Comparison of ENCODE assay signal across 8 cellular contexts in genomic region chr11:94128746-94129504, GRCh38. TPM values are rescaled to one million over a fixed set of nuclear protein-coding genes. Genes with fewer than 3 reads are reported as not detected.
DNase-seq lines count a peak whose midpoint lies in the region; ATAC-seq and TF ChIP-seq lines count a peak whose summit lies in the region.

Gene PANX1, plus strand, starts transcription at chr11:94128841. Its CDS starts 472 bp downstream, at chr11:94129313.

- peak within 1 kb of the TSS; percentile 91 to 96 for H3K27ac ChIP-seq in testis

- no peaks in the 10 kb centered on the region for H3K9me3 Mint-ChIP-seq in activated naive CD4-positive, alpha-beta T cell treated with anti-CD3 and anti-CD28 coated beads for 36 hours

- no peaks in the 10 kb centered on the region for H3K9me3 ChIP-seq in HAP-1
- 0 out of 2 replicates have a peak, but pooled peaks cover 3% of the 10 kb centered on the region for H3K9me3 ChIP-seq in MG63
- H3K9me3 ChIP-seq in testis: no peaks in the 10 kb centered on the region

- peak within 1 kb of the TSS; percentile 62 for H3K4me3 ChIP-seq in HAP-1
- peak within 1 kb of the TSS; percentile 97 for H3K4me3 ChIP-seq in MG63
- H3K4me3 ChIP-seq in testis: peak within 1 kb of the TSS; percentile 81 to 87

- H3K27me3 Mint-ChIP-seq in activated naive CD4-positive, alpha-beta T cell treated with anti-CD3 and anti-CD28 coated beads for 36 hours (ENCODE audit: low read depth): no peaks in the 10 kb centered on the region

- peak within 1 kb of the TSS; percentile 88 for H3K27ac Mint-ChIP-seq in activated naive CD4-positive, alpha-beta T cell treated with anti-CD3 and anti-CD28 coated beads for 36 hours

- in situ Hi-C loops in HAP-1 (cut with MboI; ENCODE audit: low sequenced_read_pairs) (loop anchor here (25.0 kb wide), 1 partner anchor 392 kb away; the partner anchor contains the start of genes C11orf54 and TAF1D), SK-MEL-5 (cut with HindIII; ENCODE audit: low pct_unique_long_range_greater_than_20kb, low sequenced_read_pairs) (no loop called here)

- H3K36me3 Mint-ChIP-seq in activated naive CD4-positive, alpha-beta T cell treated with anti-CD3 and anti-CD28 coated beads for 36 hours (ENCODE audit: low read depth): no peaks in the 10 kb centered on the region

- intact Hi-C loops in activated naive CD4-positive, alpha-beta T cell treated with anti-CD3 and anti-CD28 coated beads for 36 hours (cut with micrococcal nuclease): loop anchor here (1.0 to 5.0 kb wide), 7 partner anchors 23 to 931 kb away; partner anchors contain the start of genes ANKRD49, C11orf54, CEP295 and MED17
- intact Hi-C loops in testis (cut with DNase I; ENCODE audit: low total_unique reads): no loop called here

- peak; percentile 6 for TF ChIP-seq POLR2A in testis (IDR thresholded peaks at IDR 0.05)

- peaks cover 9% of the 10 kb centered on the region for H3K4me1 ChIP-seq in HAP-1
- peaks cover 35% of the 10 kb centered on the region for H3K4me1 ChIP-seq in testis

- peak; percentile 84 for ATAC-seq in omental fat pad (ENCODE audit: low FRiP score)

- peak; percentile 40 for DNase-seq in GDM1 (lab: John Stamatoyannopoulos, UW)
- peak; percentile 82 to 89 for DNase-seq in HAP-1 (ENCODE audit: low spot score in 2 of 2)
- peak; percentile 83 for DNase-seq in MG63
- DNase-seq in SK-MEL-5 (ENCODE audit: low read depth, low spot score): peak; percentile 75
- peak; percentile 71 for DNase-seq in activated naive CD4-positive, alpha-beta T cell treated with anti-CD3 and anti-CD28 coated beads for 36 hours
- DNase-seq in glomerular endothelial cell (ENCODE audit: extremely low read depth, low read depth, low spot score): no peak
- DNase-seq in omental fat pad (ENCODE audit: low spot score): peak; percentile 54
- peak; percentile 89 for DNase-seq in testis

- CTCF ChIA-PET in activated naive CD4-positive, alpha-beta T cell treated with anti-CD3 and anti-CD28 coated beads for 36 hours (lab: Charles Lee): interaction anchor here (0.9 to 1.2 kb wide), 3 partner anchors 43 to 57 kb away, joined by 3 to 4 read pairs (median 3); no protein-coding TSS in a partner anchor

- H3K36me3 ChIP-seq in HAP-1 (replicated peaks) (no peaks in the 10 kb centered on the region), MG63 (no peaks in the 10 kb centered on the region), testis (ENCODE audit: low read depth, missing control alignments) (no peaks in the 10 kb centered on the region)

- no peak within 1 kb of the TSS for H3K4me3 Mint-ChIP-seq in activated naive CD4-positive, alpha-beta T cell treated with anti-CD3 and anti-CD28 coated beads for 36 hours

- TF ChIP-seq CTCF in omental fat pad (IDR thresholded peaks at IDR 0.05): no peak
- no peak for TF ChIP-seq CTCF in testis (IDR thresholded peaks at IDR 0.05)

- WGBS in testis, 2 donors: 0% methylated on average over 13 to 81 of the region's 92 CpGs

- H3K27me3 ChIP-seq in HAP-1 (ENCODE audit: low read depth) (no peaks in the 10 kb centered on the region), MG63 (no peaks in the 10 kb centered on the region), testis (no peaks in the 10 kb centered on the region)

- H3K4me1 Mint-ChIP-seq in activated naive CD4-positive, alpha-beta T cell treated with anti-CD3 and anti-CD28 coated beads for 36 hours (ENCODE audit: low read depth): peaks cover 21% of the 10 kb centered on the region

RNA-seq across cellular contexts. Expression of gene PANX1, which starts in this region (rescaled TPM):
- 16.8 and 19.4 TPM in 2 replicates for total RNA-seq in MG63 (2014; rRNA removed; shearing (Covaris generic); ENCODE audit: low replicate concordance)
- 35.1 and 36.1 TPM in 2 replicates for total RNA-seq in SK-MEL-5 (2014; rRNA removed; shearing (Covaris generic))
- 17.1 and 18.9 TPM in 2 replicates for polyA plus RNA-seq in SK-MEL-5 (2015; cell fraction: cytosol; rRNA removed)
- 4.7 and 7.9 TPM in 2 replicates for polyA plus RNA-seq in SK-MEL-5 (2015; cell fraction: nucleus; rRNA removed)
- total RNA-seq in activated naive CD4-positive, alpha-beta T cell treated with anti-CD3 and anti-CD28 coated beads for 36 hours: 1 to 10 TPM; 5.4 to 5.8 TPM
- total RNA-seq in glomerular endothelial cell: 40.8 and 43.2 TPM in 2 replicates
- total RNA-seq in omental fat pad: 10 to 100 TPM; 16.7 to 77.6 (median 30.4) TPM
- total RNA-seq in testis: 10 to 100 TPM; 42.0 to 55.3 TPM
- 22.2 TPM for polyA plus RNA-seq in testis (ENCODE audit: insufficient read depth, low read depth, low replicate concordance)
